ENCODE assay signal across 8 cellular contexts in genomic region chr6:53348436-53349208, GRCh38. TPM values are rescaled to one million over a fixed set of nuclear protein-coding genes. Genes with fewer than 3 reads are reported as not detected.
DNase-seq lines count a peak whose midpoint lies in the region; ATAC-seq and TF ChIP-seq lines count a peak whose summit lies in the region.

TSS of gene ELOVL5 (minus strand) at chr6:53348950. CDS start at chr6:53295699, 53,251 bp downstream.

- H3K36me3 ChIP-seq in BE2C (peaks cover 9% of the 10 kb centered on the region), liver (ENCODE audit: control insufficient read depth in 4 of 4, insufficient read depth in 3 of 4, low read depth in 1 of 4, low read length in 3 of 4) (no peaks in the 10 kb centered on the region)

- TF ChIP-seq CTCF in BE2C (IDR thresholded peaks at IDR 0.05; ENCODE audit: low read depth, low read length) (no peak), liver (IDR thresholded peaks at IDR 0.05; ENCODE audit: low read depth, low read length, missing input control) (no peak)

- DNase-seq in BE2C (peak; percentile 95), NCI-H69 (lab: John Stamatoyannopoulos, UW) (peak; percentile 99)
- peak; percentile 96 for DNase-seq in activated CD4-positive, alpha-beta T cell treated with anti-CD3 and anti-CD28 coated beads, Interleukin-2, amount 50 U/mL, for 1 hour
- peak; percentile 98 for DNase-seq in stimulated activated CD4-positive, alpha-beta T cell treated with anti-CD3 and anti-CD28 coated beads, Interleukin-4, amount 100 ng/mL, for 24 hours

- no peaks in the 10 kb centered on the region for H3K27me3 ChIP-seq in BE2C
- H3K27me3 ChIP-seq in liver (ENCODE audit: control insufficient read depth in 4 of 4, insufficient read depth in 4 of 4, low read length in 3 of 4) = no peaks in the 10 kb centered on the region

- H3K9me3 ChIP-seq in BE2C (no peaks in the 10 kb centered on the region), liver (ENCODE audit: control insufficient read depth in 4 of 4, low read length in 3 of 4) (no peaks in the 10 kb centered on the region)

- peaks cover 3% of the 10 kb centered on the region; the same call in 1 of the 2 replicates for H3K4me1 ChIP-seq in BE2C
- H3K4me1 ChIP-seq in liver (ENCODE audit: control insufficient read depth in 4 of 4, insufficient read depth in 4 of 4, low read length in 3 of 4) = peaks cover 3 to 30% (median 20%) of the 10 kb centered on the region in 4 donors

- H3K27ac Mint-ChIP-seq in dendritic cell treated with granulocyte-macrophage colony-stimulating factor and Interleukin-4, amounts not matched to agents 40 ng/mL and 50 ng/mL, for 4 days = peak within 1 kb of the TSS; percentile 90

- WGBS in liver = under 1% methylated on average over 89 of the region's 89 CpGs

- peak within 1 kb of the TSS; percentile 92 for H3K4me3 Mint-ChIP-seq in dendritic cell treated with granulocyte-macrophage colony-stimulating factor and Interleukin-4, amounts not matched to agents 40 ng/mL and 50 ng/mL, for 4 days

- peaks cover 3% of the 10 kb centered on the region for H3K27me3 Mint-ChIP-seq in dendritic cell treated with granulocyte-macrophage colony-stimulating factor and Interleukin-4, amounts not matched to agents 40 ng/mL and 50 ng/mL, for 4 days

- ATAC-seq in GM19324 (IDR thresholded peaks at IDR 0.05; ENCODE audit: low FRiP score, unreplicated experiment) = peak; percentile 87
- ATAC-seq in HG03469 (IDR thresholded peaks at IDR 0.05; ENCODE audit: unreplicated experiment) = peak; percentile 46

- peak within 1 kb of the TSS; percentile 88 to 99 for H3K27ac ChIP-seq in liver (ENCODE audit: low read depth in 1 of 2, low read length in 2 of 2)

- peaks cover 24% of the 10 kb centered on the region for H3K36me3 Mint-ChIP-seq in dendritic cell treated with granulocyte-macrophage colony-stimulating factor and Interleukin-4, amounts not matched to agents 40 ng/mL and 50 ng/mL, for 4 days (ENCODE audit: low read depth)

- intact Hi-C loops in dendritic cell treated with granulocyte-macrophage colony-stimulating factor and Interleukin-4, amounts not matched to agents 40 ng/mL and 50 ng/mL, for 4 days (cut with micrococcal nuclease) = loop anchor here (1.0 kb wide), 1 partner anchor 11 kb away; no protein-coding TSS in a partner anchor

- H3K9me3 Mint-ChIP-seq in dendritic cell treated with granulocyte-macrophage colony-stimulating factor and Interleukin-4, amounts not matched to agents 40 ng/mL and 50 ng/mL, for 4 days = no peaks in the 10 kb centered on the region

- H3K4me3 ChIP-seq in BE2C (ENCODE audit: low read depth, low read length) (peak within 1 kb of the TSS; percentile 86), liver (ENCODE audit: low read depth in 1 of 3, low read length in 3 of 3) (peak within 1 kb of the TSS; percentile 48 to 99 (median 93))

- H3K9ac ChIP-seq in liver (ENCODE audit: low read depth in 1 of 2, low read length in 2 of 2) = peak within 1 kb of the TSS; percentile 87 to 94

- peaks cover 43% of the 10 kb centered on the region for H3K4me1 Mint-ChIP-seq in dendritic cell treated with granulocyte-macrophage colony-stimulating factor and Interleukin-4, amounts not matched to agents 40 ng/mL and 50 ng/mL, for 4 days (ENCODE audit: low read depth)

- TF ChIP-seq RAD21 in liver (IDR thresholded peaks at IDR 0.05) = peak in 1 of 2 donors; percentile 16

TF ChIP-seq in liver, 16 proteins besides CTCF, POLR2A, EP300 and RAD21:
- TF ChIP-seq, protein P1, sequence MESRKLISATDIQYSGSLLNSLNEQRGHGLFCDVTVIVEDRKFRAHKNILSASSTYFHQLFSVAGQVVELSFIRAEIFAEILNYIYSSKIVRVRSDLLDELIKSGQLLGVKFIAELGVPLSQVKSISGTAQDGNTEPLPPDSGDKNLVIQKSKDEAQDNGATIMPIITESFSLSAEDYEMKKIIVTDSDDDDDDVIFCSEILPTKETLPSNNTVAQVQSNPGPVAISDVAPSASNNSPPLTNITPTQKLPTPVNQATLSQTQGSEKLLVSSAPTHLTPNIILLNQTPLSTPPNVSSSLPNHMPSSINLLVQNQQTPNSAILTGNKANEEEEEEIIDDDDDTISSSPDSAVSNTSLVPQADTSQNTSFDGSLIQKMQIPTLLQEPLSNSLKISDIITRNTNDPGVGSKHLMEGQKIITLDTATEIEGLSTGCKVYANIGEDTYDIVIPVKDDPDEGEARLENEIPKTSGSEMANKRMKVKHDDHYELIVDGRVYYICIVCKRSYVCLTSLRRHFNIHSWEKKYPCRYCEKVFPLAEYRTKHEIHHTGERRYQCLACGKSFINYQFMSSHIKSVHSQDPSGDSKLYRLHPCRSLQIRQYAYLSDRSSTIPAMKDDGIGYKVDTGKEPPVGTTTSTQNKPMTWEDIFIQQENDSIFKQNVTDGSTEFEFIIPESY (IDR thresholded peaks at IDR 0.05) = no peak
- TF ChIP-seq EGR1 (IDR thresholded peaks at IDR 0.05; ENCODE audit: low read depth in 2 of 2) = peak in 1 of 2 donors; percentile 46
- TF ChIP-seq JUND (IDR thresholded peaks at IDR 0.05) = peak; percentile 55 to 63
- TF ChIP-seq ATF3 (IDR thresholded peaks at IDR 0.05) = no peak
- peak; percentile 90 for TF ChIP-seq SP1 (IDR thresholded peaks at IDR 0.05)
- TF ChIP-seq FOXA1 (IDR thresholded peaks at IDR 0.05) = no peak
- TF ChIP-seq NR2F2 (IDR thresholded peaks at IDR 0.05) = no peak
- TF ChIP-seq MAX (IDR thresholded peaks at IDR 0.05) = peak; percentile 76
- TF ChIP-seq YY1 (IDR thresholded peaks at IDR 0.05) = peak; percentile 75
- peak; percentile 89 for TF ChIP-seq REST (IDR thresholded peaks at IDR 0.05)
- TF ChIP-seq RXRA (IDR thresholded peaks at IDR 0.05) = peak in 1 of 2 donors; percentile 52
- TF ChIP-seq FOXA2 (IDR thresholded peaks at IDR 0.05) = no peak
- peak; percentile 43 to 75 for TF ChIP-seq GABPA (IDR thresholded peaks at IDR 0.05 in 1 of 2, conservative IDR thresholded peaks at IDR 0.05 in 1 of 2)
- no peak for TF ChIP-seq HNF4G (IDR thresholded peaks at IDR 0.05)
- TF ChIP-seq HNF4A (conservative IDR thresholded peaks at IDR 0.05) = peak in 1 of 2 donors; percentile 31
- TF ChIP-seq TAF1 (conservative IDR thresholded peaks at IDR 0.05) = peak; percentile 22

RNA-seq across cellular contexts. Expression of gene ELOVL5, which starts in this region (rescaled TPM):
- polyA plus RNA-seq in BE2C (2012; ENCODE audit: insufficient read depth, insufficient read length, low read depth) = 63.7 TPM
- total RNA-seq in liver = 10 to 100 TPM; 61.2 to 77.8 TPM
- 10 to 100 TPM; 22.1 to 54.4 TPM for polyA plus RNA-seq in liver

Comparison
In these comparisons a context has a peak if more than half of its experiments do, and no peak if none do; other contexts are left out.
1. Peak in every context shown above with its lines: DNase-seq, ATAC-seq, H3K4me3 ChIP-seq and H3K27ac ChIP-seq.